In genomic region chr4:11397819-11398610, GRCh38 we compare ENCODE assay signal across 13 cellular contexts. TPM values are rescaled to one million over a fixed set of nuclear protein-coding genes. Genes with fewer than 3 reads are reported as not detected.
DNase-seq lines count a peak whose midpoint lies in the region; ATAC-seq and TF ChIP-seq lines count a peak whose summit lies in the region.
"Had no signal": no experiment of that assay in that cellular context is flagged by ENCODE, and none has a peak within 500 bp of the region (broad histone marks: within the 10 kb centered on the region; RNA-seq: fewer than 3 reads in every experiment).

No MANE protein-coding gene starts in this region.

- no peak overlapping the region for H3K27ac Mint-ChIP-seq in activated naive CD8-positive, alpha-beta T cell treated with anti-CD3 and anti-CD28 coated beads for 36 hours
- H3K27ac Mint-ChIP-seq: activated CD8-positive, alpha-beta T cell treated with anti-CD3 and anti-CD28 coated beads, Interleukin-2, amount 10 ng/mL, durations not matched to agents 7 days and 5 days; stimulated activated naive CD8-positive, alpha-beta T cell treated with anti-CD3 and anti-CD28 coated beads, Interleukin-15, Interleukin-2, amounts not matched to agents 100 ng/mL and 50 ng/mL, for 24 hours had no signal

- H3K9me3 Mint-ChIP-seq in activated naive CD8-positive, alpha-beta T cell treated with anti-CD3 and anti-CD28 coated beads for 36 hours, result no peaks in the 10 kb centered on the region

- H3K4me1 Mint-ChIP-seq in activated naive CD8-positive, alpha-beta T cell treated with anti-CD3 and anti-CD28 coated beads for 36 hours, result no peaks in the 10 kb centered on the region

- H3K27me3 Mint-ChIP-seq in activated naive CD8-positive, alpha-beta T cell treated with anti-CD3 and anti-CD28 coated beads for 36 hours, result no peaks in the 10 kb centered on the region
- H3K27me3 Mint-ChIP-seq: stimulated activated naive CD8-positive, alpha-beta T cell treated with anti-CD3 and anti-CD28 coated beads, Interleukin-15, Interleukin-2, amounts not matched to agents 100 ng/mL and 50 ng/mL, for 24 hours had no signal

- no peaks in the 10 kb centered on the region for H3K4me1 ChIP-seq in BE2C
- H3K4me1 ChIP-seq: SJCRH30 had no signal

- peak; percentile 65 for ATAC-seq in GM19023 (IDR thresholded peaks at IDR 0.05; ENCODE audit: unreplicated experiment)
- peak; percentile 69 for ATAC-seq in GM21717 (IDR thresholded peaks at IDR 0.05; ENCODE audit: unreplicated experiment)
- ATAC-seq in HG03196 (IDR thresholded peaks at IDR 0.05; ENCODE audit: unreplicated experiment), result peak; percentile 71
- peak; percentile 91 for ATAC-seq in sciatic nerve
- ATAC-seq: activated CD8-positive, alpha-beta T cell treated with anti-CD3 and anti-CD28 coated beads, Interleukin-2, amount 10 ng/mL, durations not matched to agents 7 days and 5 days had no signal

- no peak for TF ChIP-seq CTCF in BE2C (IDR thresholded peaks at IDR 0.05; ENCODE audit: low read depth, low read length)

- DNase-seq in sciatic nerve (ENCODE audit: low spot score), result no peak
- no peak for DNase-seq in LoVo (ENCODE audit: low spot score)
- no peak for DNase-seq in BE2C
- no peak for DNase-seq in stimulated activated CD8-positive, alpha-beta memory T cell treated with anti-CD3 and anti-CD28 coated beads, Interleukin-4, amount 100 ng/mL, for 48 hours
- no peak for DNase-seq in activated naive CD8-positive, alpha-beta T cell treated with anti-CD3 and anti-CD28 coated beads for 36 hours
- DNase-seq: activated CD8-positive, alpha-beta T cell treated with anti-CD3 and anti-CD28 coated beads, Interleukin-2, amount 10 ng/mL, durations not matched to agents 7 days and 5 days; anterior cingulate cortex; DMS153; SJCRH30 had no signal

- H3K4me3 ChIP-seq in BE2C (ENCODE audit: low read depth, low read length), result no peak overlapping the region
- H3K4me3 ChIP-seq: SJCRH30 had no signal

- no peak overlapping the region for H3K4me3 Mint-ChIP-seq in activated naive CD8-positive, alpha-beta T cell treated with anti-CD3 and anti-CD28 coated beads for 36 hours
- H3K4me3 Mint-ChIP-seq: activated CD8-positive, alpha-beta T cell treated with anti-CD3 and anti-CD28 coated beads, Interleukin-2, amount 10 ng/mL, durations not matched to agents 7 days and 5 days; stimulated activated naive CD8-positive, alpha-beta T cell treated with anti-CD3 and anti-CD28 coated beads, Interleukin-15, Interleukin-2, amounts not matched to agents 100 ng/mL and 50 ng/mL, for 24 hours had no signal

- no peaks in the 10 kb centered on the region; the same call in none of the 2 replicates for H3K9me3 ChIP-seq in BE2C
- H3K9me3 ChIP-seq: SJCRH30 had no signal

- intact Hi-C loops in sciatic nerve (cut with DNase I), result no loop called here

- H3K36me3 Mint-ChIP-seq in activated naive CD8-positive, alpha-beta T cell treated with anti-CD3 and anti-CD28 coated beads for 36 hours, result no peaks in the 10 kb centered on the region

- no peaks in the 10 kb centered on the region for H3K36me3 ChIP-seq in BE2C
- H3K36me3 ChIP-seq: SJCRH30 had no signal

- H3K27me3 ChIP-seq in BE2C, result no peaks in the 10 kb centered on the region
- H3K27me3 ChIP-seq: SJCRH30 had no signal

RNA-seq across cellular contexts. Expression of gene HS3ST1, which starts 30.7 kb away (rescaled TPM):
- 3.2 TPM for total RNA-seq in sciatic nerve
- polyA plus RNA-seq in BE2C (2012; ENCODE audit: insufficient read depth, insufficient read length, low read depth), result not detected
- under 1 TPM; 0.04 to 0.33 TPM for total RNA-seq in activated naive CD8-positive, alpha-beta T cell treated with anti-CD3 and anti-CD28 coated beads for 36 hours
- total RNA-seq: activated CD8-positive, alpha-beta T cell treated with anti-CD3 and anti-CD28 coated beads, Interleukin-2, amount 10 ng/mL, durations not matched to agents 7 days and 5 days; SJCRH30 had no signal
